ENCODE assay signal across 1 cellular context in the genomic region with DNA sequence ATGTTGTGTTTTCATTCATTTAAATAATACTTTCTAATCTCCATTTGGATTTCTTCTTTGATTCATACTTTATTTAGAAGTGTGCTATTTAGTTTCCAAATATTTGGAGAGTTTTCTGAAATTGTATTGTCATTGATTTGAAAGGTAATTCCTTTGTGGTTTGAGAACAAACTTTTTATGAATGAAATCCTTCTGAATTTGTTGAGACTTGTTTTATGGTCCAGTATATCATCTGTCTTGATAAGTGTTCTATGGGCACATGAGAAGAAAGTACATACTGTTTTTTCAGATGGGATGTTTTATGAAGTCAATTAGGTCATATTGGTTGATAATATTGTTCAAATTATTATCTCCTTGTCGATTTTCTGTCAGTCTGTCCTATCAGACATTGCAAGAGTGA.
TF ChIP-seq lines count a peak whose summit lies in the region.

No MANE protein-coding gene starts in this region.

TF ChIP-seq in endothelial cell of umbilical vein, 7 proteins besides CTCF, POLR2A, EP300 and RAD21:
- no peak for TF ChIP-seq EZH2 (IDR thresholded peaks at IDR 0.05; ENCODE audit: borderline replicate concordance, low read depth, low read length, severe bottlenecking)
- TF ChIP-seq GATA2 (IDR thresholded peaks at IDR 0.05; ENCODE audit: insufficient read depth, insufficient read length, low read depth, low read length), result no peak
TF ChIP-seq in endothelial cell of umbilical vein: peak in this region for 0.
